ENCODE assay signal across 16 cellular contexts in the genomic region with DNA sequence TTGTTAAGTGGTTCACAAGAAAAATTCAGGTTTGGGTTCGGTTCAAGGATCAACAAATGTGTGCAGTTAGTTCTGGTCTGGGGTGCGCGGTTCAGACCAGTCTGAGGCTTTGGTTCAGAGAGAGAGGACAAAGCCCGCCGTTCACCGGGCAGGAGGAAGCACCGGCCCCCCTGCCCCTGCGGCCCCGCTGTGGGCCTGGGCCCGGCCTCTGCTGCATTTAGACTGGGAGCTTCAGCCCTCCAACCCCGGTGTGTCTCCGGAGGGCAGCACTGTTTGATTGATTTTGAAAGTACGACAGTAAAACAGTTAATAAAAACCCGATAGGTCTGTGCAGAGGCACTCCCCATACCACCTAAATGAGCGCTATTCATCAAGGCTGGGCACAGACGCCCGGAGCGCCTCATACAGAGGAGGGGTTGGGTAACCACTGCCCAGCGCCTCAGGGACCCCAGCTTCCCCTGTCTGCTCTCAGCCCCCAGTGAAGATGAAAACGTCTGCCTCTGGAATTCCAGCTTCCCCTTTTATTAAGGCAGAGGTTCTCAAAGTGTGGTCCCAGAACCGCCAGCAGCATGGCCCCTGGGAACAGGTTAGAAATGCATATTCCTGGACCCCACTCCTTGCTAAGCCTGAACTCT.
"Had no signal": no experiment of that assay in that cellular context is flagged by ENCODE, and none has a peak within 500 bp of the region (broad histone marks: within the 10 kb centered on the region; RNA-seq: fewer than 3 reads in every experiment).

No MANE protein-coding gene starts in this region.

- H3K4me1 Mint-ChIP-seq: activated CD8-positive, alpha-beta memory T cell treated with anti-CD3 and anti-CD28 coated beads, Interleukin-2, amount 10 ng/mL, durations not matched to agents 7 days and 5 days; immature natural killer cell had no signal

- H3K36me3 ChIP-seq: esophagus squamous epithelium had no signal

- ATAC-seq: activated CD8-positive, alpha-beta memory T cell treated with anti-CD3 and anti-CD28 coated beads, Interleukin-2, amount 10 ng/mL, durations not matched to agents 7 days and 5 days; activated T-cell treated with anti-CD3 and anti-CD28 coated beads, Interleukin-2, amount 50 U/mL, for 4 hours; left cardiac atrium; mucosa of descending colon; naive thymus-derived CD8-positive, alpha-beta T cell had no signal

- DNase-seq: activated CD8-positive, alpha-beta memory T cell treated with anti-CD3 and anti-CD28 coated beads, Interleukin-2, amount 10 ng/mL, durations not matched to agents 7 days and 5 days; activated gamma-delta T cell; activated T-cell treated with anti-CD3 and anti-CD28 coated beads, Interleukin-2, amount 50 U/mL, for 4 hours; amygdala; dorsolateral prefrontal cortex; esophagus squamous epithelium; foreskin fibroblast; glutamatergic neuron; immature natural killer cell; left cardiac atrium; mucosa of descending colon; occipital lobe; stimulated activated CD4-positive, alpha-beta T cell treated with anti-CD3 and anti-CD28 coated beads, Interleukin-4, amount 100 ng/mL, for 24 hours had no signal

- H3K36me3 Mint-ChIP-seq: activated CD8-positive, alpha-beta memory T cell treated with anti-CD3 and anti-CD28 coated beads, Interleukin-2, amount 10 ng/mL, durations not matched to agents 7 days and 5 days; activated naive CD8-positive, alpha-beta T cell; immature natural killer cell; naive thymus-derived CD8-positive, alpha-beta T cell had no signal

- H3K9me3 Mint-ChIP-seq: activated T-cell treated with anti-CD3 and anti-CD28 coated beads, Interleukin-2, amount 50 U/mL, for 4 hours; immature natural killer cell; stimulated activated naive CD8-positive, alpha-beta T cell treated with anti-CD3 and anti-CD28 coated beads, Interleukin-15, Interleukin-2, amounts not matched to agents 100 ng/mL and 50 ng/mL, for 24 hours had no signal

- H3K9me3 ChIP-seq: esophagus squamous epithelium, mucosa of descending colon had no signal

- H3K27ac ChIP-seq: dorsolateral prefrontal cortex, esophagus squamous epithelium had no signal

- H3K27ac Mint-ChIP-seq: activated CD8-positive, alpha-beta memory T cell treated with anti-CD3 and anti-CD28 coated beads, Interleukin-2, amount 10 ng/mL, durations not matched to agents 7 days and 5 days; activated naive CD8-positive, alpha-beta T cell; immature natural killer cell; stimulated activated naive CD8-positive, alpha-beta T cell treated with anti-CD3 and anti-CD28 coated beads, Interleukin-15, Interleukin-2, amounts not matched to agents 100 ng/mL and 50 ng/mL, for 24 hours had no signal

- H3K4me3 Mint-ChIP-seq: activated CD8-positive, alpha-beta memory T cell treated with anti-CD3 and anti-CD28 coated beads, Interleukin-2, amount 10 ng/mL, durations not matched to agents 7 days and 5 days; activated naive CD8-positive, alpha-beta T cell; activated T-cell treated with anti-CD3 and anti-CD28 coated beads, Interleukin-2, amount 50 U/mL, for 4 hours; immature natural killer cell; naive thymus-derived CD8-positive, alpha-beta T cell; stimulated activated naive CD8-positive, alpha-beta T cell treated with anti-CD3 and anti-CD28 coated beads, Interleukin-15, Interleukin-2, amounts not matched to agents 100 ng/mL and 50 ng/mL, for 24 hours had no signal

- H3K4me3 ChIP-seq: dorsolateral prefrontal cortex, esophagus squamous epithelium, mucosa of descending colon had no signal
